15 cellular contexts compared by ENCODE assay signal in genomic region chr5:81513468-81513867, GRCh38.
"Had no signal": no experiment of that assay in that cellular context is flagged by ENCODE, and none has a peak within 500 bp of the region (broad histone marks: within the 10 kb centered on the region; RNA-seq: fewer than 3 reads in every experiment).

No MANE protein-coding gene starts in this region.

- DNase-seq: foreskin keratinocyte; kidney; left cardiac atrium; left ventricle myocardium superior; mesenchymal stem cell; naive B cell; occipital lobe; pancreas; right cardiac atrium; stimulated activated CD4-positive, alpha-beta T cell treated with anti-CD3 and anti-CD28 coated beads, Interleukin-12 subunit alpha, Interleukin-12 subunit beta, amount 100 ng/mL, for 4 hours; stomach; substantia nigra; transverse colon had no signal

- ATAC-seq: foreskin keratinocyte, left cardiac atrium, left ventricle myocardium superior, right cardiac atrium had no signal

- H3K36me3 ChIP-seq: pancreas, stomach, thoracic aorta, transverse colon had no signal

- H3K27me3 ChIP-seq: foreskin keratinocyte, pancreas, stomach, transverse colon had no signal

- H3K27ac ChIP-seq: foreskin keratinocyte, pancreas, stomach, thoracic aorta, transverse colon had no signal

- H3K4me3 ChIP-seq: lung, pancreas, stomach, thoracic aorta, transverse colon had no signal

- H3K4me1 ChIP-seq: foreskin keratinocyte, pancreas, stomach had no signal

- H3K9me3 ChIP-seq: pancreas, stomach, thoracic aorta, transverse colon had no signal
